Comparison of ENCODE assay signal across 20 cellular contexts in the genomic region with DNA sequence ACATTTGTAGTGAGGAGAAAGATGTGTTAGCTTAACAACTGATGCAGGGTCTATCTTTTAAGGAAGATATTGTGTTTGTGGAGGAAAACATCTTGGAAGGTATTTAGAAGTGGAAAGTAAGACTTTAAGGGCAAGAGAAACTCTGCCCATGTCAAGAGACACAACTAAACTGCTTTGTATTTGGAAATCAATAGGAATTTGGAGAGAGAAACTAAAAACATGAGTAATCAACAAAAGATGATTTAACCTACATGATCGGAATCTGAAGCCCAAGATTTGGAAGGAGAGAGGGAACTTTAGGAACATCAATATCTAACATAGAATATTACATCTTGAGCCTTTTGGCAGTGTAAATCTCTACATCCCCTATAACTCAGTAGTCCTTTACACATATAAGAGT.
DNase-seq lines count a peak whose midpoint lies in the region; ATAC-seq and TF ChIP-seq lines count a peak whose summit lies in the region.
"Had no signal": no experiment of that assay in that cellular context is flagged by ENCODE, and none has a peak within 500 bp of the region (broad histone marks: within the 10 kb centered on the region; RNA-seq: fewer than 3 reads in every experiment).

No MANE protein-coding gene starts in this region.

- no peaks in the 10 kb centered on the region for H3K9me3 ChIP-seq in mammary epithelial cell (replicated peaks; ENCODE audit: insufficient read depth, low read length)
- no peaks in the 10 kb centered on the region for H3K9me3 ChIP-seq in vagina
- H3K9me3 ChIP-seq in CD4-positive, alpha-beta T cell (ENCODE audit: control insufficient read depth, low read length) = no peaks in the 10 kb centered on the region
- H3K9me3 ChIP-seq: BLaER1 treated with 17β-estradiol and CSF1 and Interleukin-3, amounts not matched to agents 10 nM and 100 nM had no signal

- no peak overlapping the region for H2AFZ ChIP-seq in mammary epithelial cell (ENCODE audit: low read depth, low read length)

- peaks cover 13% of the 10 kb centered on the region for H3K4me1 ChIP-seq in mammary epithelial cell (ENCODE audit: insufficient read depth, low read length)
- H3K4me1 ChIP-seq in rectal smooth muscle tissue (ENCODE audit: control insufficient read depth, insufficient read depth, low read length) = peaks cover 25% of the 10 kb centered on the region
- H3K4me1 ChIP-seq in vagina = peaks cover 17% of the 10 kb centered on the region

- no peaks in the 10 kb centered on the region for H4K20me1 ChIP-seq in mammary epithelial cell (ENCODE audit: insufficient read depth, low read length)
- H4K20me1 ChIP-seq: BLaER1 treated with 17β-estradiol and CSF1 and Interleukin-3, amounts not matched to agents 10 nM and 100 nM had no signal

- H3K27me3 Mint-ChIP-seq in MCF 10A (ENCODE audit: insufficient read depth, unreplicated experiment) = no peaks in the 10 kb centered on the region
- no peaks in the 10 kb centered on the region for H3K27me3 Mint-ChIP-seq in CD4-positive, alpha-beta T cell

- H3K27me3 ChIP-seq in mammary epithelial cell (ENCODE audit: insufficient read depth, low read length) = no peaks in the 10 kb centered on the region
- no peaks in the 10 kb centered on the region for H3K27me3 ChIP-seq in rectal smooth muscle tissue (ENCODE audit: control insufficient read depth, insufficient read depth, low read length)
- H3K27me3 ChIP-seq in vagina = no peaks in the 10 kb centered on the region
- no peaks in the 10 kb centered on the region for H3K27me3 ChIP-seq in CD4-positive, alpha-beta T cell (ENCODE audit: control insufficient read depth, insufficient read depth, low read length)
- H3K27me3 ChIP-seq: BLaER1 treated with 17β-estradiol and CSF1 and Interleukin-3, amounts not matched to agents 10 nM and 100 nM had no signal

- no peak for TF ChIP-seq POLR2A in vagina (IDR thresholded peaks at IDR 0.05)

- no peaks in the 10 kb centered on the region for H3K36me3 Mint-ChIP-seq in MCF 10A (ENCODE audit: insufficient read depth, unreplicated experiment)
- no peaks in the 10 kb centered on the region for H3K36me3 Mint-ChIP-seq in CD4-positive, alpha-beta T cell (ENCODE audit: low read depth)

- 89% methylated on average over 1 of the region's 1 CpG for WGBS in mammary epithelial cell (ENCODE audit: low coverage, missing lambda C conversion rate)

- no peak overlapping the region for H3K4me3 ChIP-seq in mammary epithelial cell (replicated peaks in 1 of 3; ENCODE audit: insufficient read depth in 1 of 3, low read depth in 2 of 3, low read length in 3 of 3)
- H3K4me3 ChIP-seq in fibroblast of mammary gland (ENCODE audit: control insufficient read depth, low read depth, low read length) = no peak overlapping the region
- H3K4me3 ChIP-seq in rectal smooth muscle tissue (ENCODE audit: low read length) = no peak overlapping the region
- no peak overlapping the region for H3K4me3 ChIP-seq in vagina
- H3K4me3 ChIP-seq: BLaER1 treated with 17β-estradiol and CSF1 and Interleukin-3, amounts not matched to agents 10 nM and 100 nM; K562 had no signal

- DNase-seq in MCF 10A (ENCODE audit: unreplicated experiment) (no peak), mammary epithelial cell (no peak), fibroblast of mammary gland (ENCODE audit: low read depth) (peak; percentile 50), vagina (ENCODE audit: extremely low spot score in 2 of 2) (no peak)
- DNase-seq in CD4-positive, alpha-beta T cell = no peak
- DNase-seq: DMS153, EL, NCI-H1048, NCI-H146, NCI-H2107, NCI-H345, NCI-H69, PC-3 had no signal

- intact Hi-C loops in MCF 10A (cut with micrococcal nuclease) (no loop called here), mammary epithelial cell (cut with micrococcal nuclease) (no loop called here), vagina (cut with DNase I) (loop anchor here (5.0 kb wide), 1 partner anchor 187 kb away; no protein-coding TSS in a partner anchor)
- intact Hi-C loops in CD4-positive, alpha-beta T cell (cut with DNase I, micrococcal nuclease) = no loop called here

- no peak overlapping the region for H3K27ac ChIP-seq in mammary epithelial cell (ENCODE audit: insufficient read depth, low read depth, low read length)
- H3K27ac ChIP-seq in rectal smooth muscle tissue (ENCODE audit: low read depth, low read length) = peak overlapping the region; percentile 27
- H3K27ac ChIP-seq in vagina = peak overlapping the region; percentile 31
- H3K27ac ChIP-seq in CD4-positive, alpha-beta T cell (ENCODE audit: low read depth, low read length) = no peak overlapping the region
- H3K27ac ChIP-seq: 22Rv1; BLaER1 treated with 17β-estradiol and CSF1 and Interleukin-3, amounts not matched to agents 10 nM and 100 nM; HL-60 had no signal

- in situ Hi-C loops in mammary epithelial cell (cut with MboI; ENCODE audit: low sequenced_read_pairs in 2 of 2) = no loop called here

- dilution Hi-C loops in mammary epithelial cell (cut with HindIII; ENCODE audit: low sequenced_read_pairs) = no loop called here

- H3K4me2 ChIP-seq in mammary epithelial cell (ENCODE audit: insufficient read depth, low read depth, low read length) = no peak overlapping the region
- H3K4me2 ChIP-seq: BLaER1 treated with 17β-estradiol and CSF1 and Interleukin-3, amounts not matched to agents 10 nM and 100 nM had no signal

- no TSS peak for BruUV-seq in MCF 10A (replicated peaks; lab: Mats Ljungman, UMichigan)
- BruUV-seq in mammary epithelial cell (replicated peaks; lab: Mats Ljungman, UMichigan) = no TSS peak

- peak overlapping the region; percentile 21 for H3K27ac Mint-ChIP-seq in MCF 10A (ENCODE audit: low read depth, unreplicated experiment)
- no peak overlapping the region for H3K27ac Mint-ChIP-seq in CD4-positive, alpha-beta T cell

- no peak overlapping the region for H3K4me3 Mint-ChIP-seq in MCF 10A (ENCODE audit: unreplicated experiment)
- no peak overlapping the region for H3K4me3 Mint-ChIP-seq in CD4-positive, alpha-beta T cell

- TF ChIP-seq CTCF in MCF 10A (IDR thresholded peaks at IDR 0.05; ENCODE audit: unreplicated experiment) = no peak
- no peak for TF ChIP-seq CTCF in mammary epithelial cell (conservative IDR thresholded peaks at IDR 0.05 in 1 of 2, IDR thresholded peaks at IDR 0.05 in 1 of 2; ENCODE audit: extremely low read depth in 1 of 2, insufficient read depth in 1 of 2, low read depth in 1 of 2, low read length in 2 of 2)
- no peak for TF ChIP-seq CTCF in fibroblast of mammary gland (conservative IDR thresholded peaks at IDR 0.05; ENCODE audit: control insufficient read depth, insufficient read depth, low read depth, low read length)
- no peak for TF ChIP-seq CTCF in vagina (IDR thresholded peaks at IDR 0.05)
- no peak for TF ChIP-seq CTCF in CD4-positive, alpha-beta T cell (IDR thresholded peaks at IDR 0.05)

- H3K36me3 ChIP-seq in mammary epithelial cell (ENCODE audit: insufficient read depth, low read length) (no peaks in the 10 kb centered on the region), rectal smooth muscle tissue (ENCODE audit: control insufficient read depth, insufficient read depth, low read length) (no peaks in the 10 kb centered on the region), vagina (no peaks in the 10 kb centered on the region)
- H3K36me3 ChIP-seq: BLaER1 treated with 17β-estradiol and CSF1 and Interleukin-3, amounts not matched to agents 10 nM and 100 nM had no signal

- no peaks in the 10 kb centered on the region for H3K9me3 Mint-ChIP-seq in MCF 10A (ENCODE audit: unreplicated experiment)
- H3K9me3 Mint-ChIP-seq in CD4-positive, alpha-beta T cell = no peaks in the 10 kb centered on the region

- peaks cover 41% of the 10 kb centered on the region for H3K4me1 Mint-ChIP-seq in MCF 10A (ENCODE audit: insufficient read depth, unreplicated experiment)
- H3K4me1 Mint-ChIP-seq in CD4-positive, alpha-beta T cell (ENCODE audit: low read depth) = no peaks in the 10 kb centered on the region

- no peaks in the 10 kb centered on the region for H3K79me2 ChIP-seq in mammary epithelial cell (ENCODE audit: insufficient read depth, low read length)

- POLR2A ChIA-PET in MCF 10A (lab: Yijun Ruan, JAX) = no interaction called here
- POLR2A ChIA-PET in CD4-positive, alpha-beta T cell (lab: Charles Lee) = no interaction called here

- ATAC-seq in CD4-positive, alpha-beta T cell (ENCODE audit: poor library complexity) = no peak
- ATAC-seq in GM19455 (IDR thresholded peaks at IDR 0.05; ENCODE audit: unreplicated experiment) (no peak), GM21423 (IDR thresholded peaks at IDR 0.05; ENCODE audit: unreplicated experiment) (no peak)
- ATAC-seq: K562, PC-3 had no signal

- CTCF ChIA-PET in MCF 10A (lab: Yijun Ruan, JAX) (no interaction called here), mammary epithelial cell (lab: Charles Lee; ENCODE audit: low non-redundant PET) (no interaction called here)
- CTCF ChIA-PET in CD4-positive, alpha-beta T cell (lab: Charles Lee) = no interaction called here

- H3K9ac ChIP-seq in mammary epithelial cell (ENCODE audit: insufficient read depth, low read length) (no peak overlapping the region), rectal smooth muscle tissue (ENCODE audit: low read length) (no peak overlapping the region)
- H3K9ac ChIP-seq: BLaER1 treated with 17β-estradiol and CSF1 and Interleukin-3, amounts not matched to agents 10 nM and 100 nM had no signal

Comparison
In these comparisons a context has a peak if more than half of its experiments do, and no peak if none do; other contexts are left out.
1. H3K27ac ChIP-seq: peak in rectal smooth muscle tissue (single experiment) and vagina (single experiment); none in mammary epithelial cell (single experiment) and CD4-positive, alpha-beta T cell (single experiment).